13 cellular contexts compared by ENCODE assay signal in genomic region chr3:29329986-29330514, GRCh38.
"Had no signal": no experiment of that assay in that cellular context is flagged by ENCODE, and none has a peak within 500 bp of the region (broad histone marks: within the 10 kb centered on the region; RNA-seq: fewer than 3 reads in every experiment).

No MANE protein-coding gene starts in this region.

- H3K27ac ChIP-seq: colonic mucosa had no signal

- H3K9me3 ChIP-seq: colonic mucosa, stomach had no signal

- H3K36me3 ChIP-seq: colonic mucosa, stomach had no signal

- H3K4me3 ChIP-seq: colonic mucosa, stomach had no signal

- H3K4me1 ChIP-seq: colonic mucosa had no signal

- DNase-seq: activated CD4-positive, alpha-beta memory T cell treated with anti-CD3 and anti-CD28 coated beads for 36 hours; activated gamma-delta T cell; activated naive CD8-positive, alpha-beta T cell treated with anti-CD3 and anti-CD28 coated beads for 36 hours; activated T-cell treated with anti-CD3 and anti-CD28 coated beads, Interleukin-2, amount 50 U/mL, for 48 hours; anterior cingulate cortex; colonic mucosa; effector CD8-positive, alpha-beta T cell; erythroblast; foreskin fibroblast; head of caudate nucleus; stimulated activated CD4-positive, alpha-beta T cell treated with anti-CD3 and anti-CD28 coated beads, Interleukin-4, amount 100 ng/mL, for 4 hours; stomach; T-helper 9 cell had no signal

- H3K27me3 ChIP-seq: colonic mucosa, stomach had no signal
